Comparison of ENCODE assay signal across 8 cellular contexts in the genomic region with DNA sequence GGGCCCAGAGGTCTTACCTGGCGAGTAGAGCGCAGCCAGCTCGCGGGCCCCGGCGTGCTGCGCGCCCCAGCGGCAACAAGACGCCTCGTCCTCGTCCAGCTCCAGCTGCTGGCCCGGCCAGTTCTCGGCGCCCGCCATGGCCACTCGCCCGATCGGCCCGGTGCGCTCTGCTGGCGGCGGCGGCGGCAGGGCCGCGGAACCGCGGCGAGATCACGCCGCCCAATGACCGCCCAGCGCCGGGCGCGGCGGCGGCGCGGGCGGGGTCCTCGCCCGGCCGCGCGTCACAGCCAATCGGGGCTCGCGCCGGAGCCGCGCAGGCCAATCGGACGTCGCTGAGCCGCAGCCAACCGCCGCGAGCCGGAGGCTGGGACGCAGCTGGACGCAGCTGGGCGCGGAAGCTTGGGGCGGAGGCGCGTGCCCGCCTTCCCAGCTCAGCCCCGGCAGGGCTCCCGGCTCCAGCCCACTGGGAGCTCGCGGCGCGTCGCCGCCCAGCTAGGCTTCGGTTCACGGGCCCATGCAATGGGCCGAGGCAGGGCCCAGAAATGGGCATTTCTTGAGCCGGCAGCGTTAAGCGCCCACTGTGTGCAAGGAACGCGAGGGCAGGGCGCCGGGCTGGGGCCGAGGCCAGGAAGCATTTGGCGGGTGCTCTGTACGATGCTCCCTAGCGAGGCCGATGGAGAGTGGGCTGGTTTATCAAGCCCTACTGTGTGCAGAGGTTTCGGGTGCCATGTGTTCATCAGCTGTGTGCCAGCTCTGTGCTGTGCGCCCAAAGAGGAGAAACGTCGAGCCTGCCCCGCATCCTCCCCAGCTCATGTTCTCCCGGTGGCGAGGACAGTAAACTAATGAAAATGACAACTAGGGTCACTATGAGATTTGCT. TPM values are rescaled to one million over a fixed set of nuclear protein-coding genes. Genes with fewer than 3 reads are reported as not detected.
DNase-seq lines count a peak whose midpoint lies in the region; ATAC-seq lines count a peak whose summit lies in the region.

TSS of gene PEDS1 (minus strand) at position 224 of the 878 bp plus-strand sequence. CDS start at position 138, 86 bp downstream.

- ATAC-seq in GM21390 (IDR thresholded peaks at IDR 0.05; ENCODE audit: unreplicated experiment), result peak; percentile 93

- H3K4me1 ChIP-seq in HUES6 (ENCODE audit: control insufficient read depth, insufficient read depth, low read length) (peaks cover 30% of the 10 kb centered on the region), mucosa of rectum (ENCODE audit: control insufficient read depth in 2 of 2, insufficient read depth in 2 of 2, low read length in 2 of 2) (peaks cover 40 to 43% of the 10 kb centered on the region in 2 donors)

- H3K27ac ChIP-seq in HUES6 (ENCODE audit: low read depth, low read length) (peak within 1 kb of the TSS; percentile 76; the same call in 1 of the 2 replicates), epithelial cell of prostate (peak within 1 kb of the TSS; percentile 99), mucosa of rectum (ENCODE audit: low read depth in 2 of 2, low read length in 2 of 2) (peak within 1 kb of the TSS; percentile 90 to 91)

- H3K9ac ChIP-seq in HUES6 (ENCODE audit: low read length), result peak within 1 kb of the TSS; percentile 84
- H3K9ac ChIP-seq in mucosa of rectum (ENCODE audit: low read depth in 1 of 2, low read length in 2 of 2), result peak within 1 kb of the TSS; percentile 91 to 99

- H3K36me3 ChIP-seq in HUES6 (ENCODE audit: control insufficient read depth, insufficient read depth, low read length) (peaks cover 13% of the 10 kb centered on the region), mucosa of rectum (ENCODE audit: control insufficient read depth in 2 of 2, insufficient read depth in 2 of 2, low read length in 2 of 2) (peaks cover 0 to under 1% of the 10 kb centered on the region in 2 donors)

- H3K4me3 ChIP-seq in HUES6 (ENCODE audit: low read depth, low read length) (peak within 1 kb of the TSS; percentile 79), mucosa of rectum (ENCODE audit: low read length in 2 of 2) (peak within 1 kb of the TSS; percentile 83 to 88)

- H3K9me3 ChIP-seq in HUES6 (ENCODE audit: control insufficient read depth, insufficient read depth, low read depth, low read length) (no peaks in the 10 kb centered on the region), mucosa of rectum (ENCODE audit: control insufficient read depth in 2 of 2, low read length in 2 of 2) (no peaks in the 10 kb centered on the region)

- H3K27me3 ChIP-seq in HUES6 (ENCODE audit: control insufficient read depth, insufficient read depth, low read length) (no peaks in the 10 kb centered on the region; the same call in 1 of the 2 replicates), mucosa of rectum (ENCODE audit: control insufficient read depth in 2 of 2, insufficient read depth in 2 of 2, low read length in 2 of 2) (no peaks in the 10 kb centered on the region)

- in situ Hi-C loops in Caki2 (cut with HindIII; ENCODE audit: low pct_unique_long_range_greater_than_20kb, low sequenced_read_pairs), result no loop called here

- DNase-seq in Caki2 (ENCODE audit: low read depth) (peak; percentile 86), OCI-M2 (lab: John Stamatoyannopoulos, UW; ENCODE audit: unreplicated experiment) (peak; percentile 36), activated T-cell treated with anti-CD3 and anti-CD28 coated beads for 4 hours (peak; percentile 53), epithelial cell of prostate (ENCODE audit: low read depth, low spot score) (no peak)
- peak; percentile 87 for DNase-seq in stimulated activated CD8-positive, alpha-beta memory T cell treated with anti-CD3 and anti-CD28 coated beads, Interleukin-4, amount 100 ng/mL, for 48 hours

RNA-seq across cellular contexts. Expression of gene PEDS1, which starts in this region (rescaled TPM):
- total RNA-seq in Caki2 (2014; rRNA removed; shearing (Covaris generic); ENCODE audit: low replicate concordance), result 31.7 and 34.1 TPM in 2 replicates
